In genomic region chr3:33732394-33732793, GRCh38 we compare ENCODE assay signal across 10 cellular contexts. TPM values are rescaled to one million over a fixed set of nuclear protein-coding genes. Genes with fewer than 3 reads are reported as not detected.
DNase-seq lines count a peak whose midpoint lies in the region; ATAC-seq and TF ChIP-seq lines count a peak whose summit lies in the region.
"Had no signal": no experiment of that assay in that cellular context is flagged by ENCODE, and none has a peak within 500 bp of the region (broad histone marks: within the 10 kb centered on the region; RNA-seq: fewer than 3 reads in every experiment).

No MANE protein-coding gene starts in this region.

- ATAC-seq in upper lobe of right lung, result no peak
- ATAC-seq in HG03439 (IDR thresholded peaks at IDR 0.05; ENCODE audit: unreplicated experiment), result no peak

- H3K4me1 ChIP-seq in upper lobe of right lung, result no peaks in the 10 kb centered on the region
- no peaks in the 10 kb centered on the region for H3K4me1 ChIP-seq in suprapubic skin
- H3K4me1 ChIP-seq: transverse colon had no signal

- POLR2A ChIA-PET in RWPE1 (lab: Yijun Ruan, JAX; ENCODE audit: low non-redundant PET), result no interaction called here

- H3K9me3 ChIP-seq in upper lobe of right lung, result no peaks in the 10 kb centered on the region
- H3K9me3 ChIP-seq in suprapubic skin, result no peaks in the 10 kb centered on the region
- H3K9me3 ChIP-seq: transverse colon had no signal

- 95% methylated on average over 3 of the region's 3 CpGs for WGBS in suprapubic skin

- H3K4me3 ChIP-seq in epithelial cell of esophagus (ENCODE audit: low read length) (no peak overlapping the region), upper lobe of right lung (no peak overlapping the region), suprapubic skin (no peak overlapping the region)
- H3K4me3 ChIP-seq: transverse colon had no signal

- TF ChIP-seq POLR2A in suprapubic skin (IDR thresholded peaks at IDR 0.05), result no peak

- TF ChIP-seq CTCF in RWPE1 (conservative IDR thresholded peaks at IDR 0.05; ENCODE audit: low read depth), result peak; percentile 27; the same call in 1 of the 2 replicates
- peak; percentile 34 for TF ChIP-seq CTCF in epithelial cell of esophagus (IDR thresholded peaks at IDR 0.05; ENCODE audit: insufficient read depth, low read depth, low read length, missing control alignments)
- peak; percentile 30 for TF ChIP-seq CTCF in upper lobe of right lung (IDR thresholded peaks at IDR 0.05)
- peak in 1 of 2 donors; percentile 15 for TF ChIP-seq CTCF in suprapubic skin (IDR thresholded peaks at IDR 0.05)

- H3K36me3 ChIP-seq in upper lobe of right lung (no peaks in the 10 kb centered on the region), suprapubic skin (no peaks in the 10 kb centered on the region)
- H3K36me3 ChIP-seq: transverse colon had no signal

- CTCF ChIA-PET in RWPE1 (lab: Yijun Ruan, JAX), result no interaction called here

- H3K27me3 ChIP-seq in upper lobe of right lung, result no peaks in the 10 kb centered on the region
- H3K27me3 ChIP-seq in suprapubic skin, result no peaks in the 10 kb centered on the region
- H3K27me3 ChIP-seq: transverse colon had no signal

- TF ChIP-seq EP300 in suprapubic skin (IDR thresholded peaks at IDR 0.05), result no peak

- intact Hi-C loops in upper lobe of right lung (cut with DNase I), result no loop called here

- H3K27ac ChIP-seq in RWPE1 (no peak overlapping the region), upper lobe of right lung (no peak overlapping the region), suprapubic skin (no peak overlapping the region)
- H3K27ac ChIP-seq: transverse colon had no signal

- DNase-seq in stimulated activated CD4-positive, alpha-beta T cell treated with anti-CD3 and anti-CD28 coated beads, Interleukin-12 subunit alpha, Interleukin-12 subunit beta, amount 100 ng/mL, for 48 hours (ENCODE audit: low read depth in 2 of 3, low spot score in 1 of 3), result peak in 2 of 3 donors; percentile 2 to 16
- DNase-seq in stimulated activated CD4-positive, alpha-beta T cell treated with anti-CD3 and anti-CD28 coated beads, Interleukin-2, amount 100 ng/mL, for 48 hours, result no peak
- DNase-seq in RWPE1 (ENCODE audit: low spot score), result no peak
- no peak for DNase-seq in epithelial cell of esophagus (ENCODE audit: low read depth)
- DNase-seq in upper lobe of right lung, result no peak
- DNase-seq in amniotic stem cell (lab: John Stamatoyannopoulos, UW), result no peak
- no peak for DNase-seq in suprapubic skin (ENCODE audit: low spot score in 2 of 2)
- DNase-seq: NCI-H2081, transverse colon had no signal

RNA-seq across cellular contexts. Expression of gene CLASP2, which starts 14.3 kb away (rescaled TPM):
- total RNA-seq in upper lobe of right lung (64.0 TPM), suprapubic skin (100 to 1,000 TPM in 1 of 4 donors, 10 to 100 TPM in 3; 44.8 to 140 (median 59.7) TPM)

Comparison
In these comparisons a context has a peak if more than half of its experiments do, and no peak if none do; other contexts are left out.
1. DNase-seq: peak in stimulated activated CD4-positive, alpha-beta T cell treated with anti-CD3 and anti-CD28 coated beads, Interleukin-12 subunit alpha, Interleukin-12 subunit beta, amount 100 ng/mL, for 48 hours (2 of 3); none in stimulated activated CD4-positive, alpha-beta T cell treated with anti-CD3 and anti-CD28 coated beads, Interleukin-2, amount 100 ng/mL, for 48 hours (0 of 2), RWPE1 (single experiment), epithelial cell of esophagus (single experiment), upper lobe of right lung (single experiment), amniotic stem cell (single experiment) and suprapubic skin (0 of 2).